Comparison of ENCODE assay signal across 9 cellular contexts in genomic region chr1:228416217-228416971, GRCh38. TPM values are rescaled to one million over a fixed set of nuclear protein-coding genes. Genes with fewer than 3 reads are reported as not detected.
DNase-seq lines count a peak whose midpoint lies in the region; ATAC-seq and TF ChIP-seq lines count a peak whose summit lies in the region.
"Had no signal": no experiment of that assay in that cellular context is flagged by ENCODE, and none has a peak within 500 bp of the region (broad histone marks: within the 10 kb centered on the region; RNA-seq: fewer than 3 reads in every experiment).

Gene TRIM17 (minus strand): TSS chr1:228416861. CDS start chr1:228415072, 1,789 bp downstream.

- H3K27me3 ChIP-seq in PC-9 (ENCODE audit: insufficient read depth, low read depth) (no peaks in the 10 kb centered on the region), body of pancreas (peaks cover 0 to 12% of the 10 kb centered on the region in 2 donors)

- no peaks in the 10 kb centered on the region for H3K9me2 ChIP-seq in PC-9 (ENCODE audit: insufficient read depth)

- peak within 1 kb of the TSS; percentile 86 for H3K4me2 ChIP-seq in PC-9
- H3K4me2 ChIP-seq: KMS-11 had no signal

- H3F3A ChIP-seq in PC-9 (ENCODE audit: insufficient read depth, low read depth), result peaks cover 38% of the 10 kb centered on the region

- H3K9me3 ChIP-seq in PC-9 (ENCODE audit: insufficient read depth, low read depth) (no peaks in the 10 kb centered on the region), body of pancreas (no peaks in the 10 kb centered on the region)

- peak within 1 kb of the TSS; percentile 73 for H2AFZ ChIP-seq in PC-9

- TF ChIP-seq CTCF in PC-9 (conservative IDR thresholded peaks at IDR 0.05), result peak; percentile 63
- peak; percentile 6 to 48 (median 38) for TF ChIP-seq CTCF in body of pancreas (IDR thresholded peaks at IDR 0.05)

- no TSS peak for BruUV-seq in PC-9 (replicated peaks; lab: Mats Ljungman, UMichigan)

- no peak for TF ChIP-seq POLR2A in body of pancreas (IDR thresholded peaks at IDR 0.05)

- peak; percentile 57 for ATAC-seq in body of pancreas
- ATAC-seq in GM21528 (IDR thresholded peaks at IDR 0.05; ENCODE audit: low FRiP score, unreplicated experiment), result no peak

- H3K27ac ChIP-seq in PC-9 (peak within 1 kb of the TSS; percentile 93), body of pancreas (no peak within 1 kb of the TSS)
- H3K27ac ChIP-seq: KMS-11 had no signal

- peak; percentile 52 for DNase-seq in GM03348 (ENCODE audit: low spot score)
- peak in 1 of 2 experiments; percentile 79 for DNase-seq in PC-9
- peak in 3 of 4 donors; percentile 41 to 59 (median 54) for DNase-seq in body of pancreas
- peak; percentile 83 for DNase-seq in iPS-NIHi7 (ENCODE audit: extremely low spot score)
- peak; percentile 52 for DNase-seq in stimulated activated CD4-positive, alpha-beta T cell treated with anti-CD3 and anti-CD28 coated beads, Interleukin-4, amount 100 ng/mL, for 1 hour
- no peak for DNase-seq in SIG-M5 treated with dmso at 0.1 percent for 504 hours (lab: John Stamatoyannopoulos, UW; ENCODE audit: unreplicated experiment)
- no peak for DNase-seq in NCI-H128 (lab: John Stamatoyannopoulos, UW; ENCODE audit: unreplicated experiment)

- WGBS in body of pancreas, 2 donors, result 1 to 2% methylated on average over 27 to 52 of the region's 59 CpGs

- H3K4me3 ChIP-seq in PC-9 (peak within 1 kb of the TSS; percentile 64), body of pancreas (no peak within 1 kb of the TSS)

- H4K20me1 ChIP-seq in PC-9 (ENCODE audit: insufficient read depth), result no peaks in the 10 kb centered on the region

- H3K4me1 ChIP-seq in PC-9 (replicated peaks; ENCODE audit: insufficient read depth) (peaks cover 68% of the 10 kb centered on the region), body of pancreas (peaks cover 24% of the 10 kb centered on the region)

- POLR2A ChIA-PET in PC-9 (lab: Charles Lee; ENCODE audit: unreplicated experiment), result no interaction called here

- CTCF ChIA-PET in PC-9 (lab: Charles Lee), result no interaction called here

- intact Hi-C loops in PC-9 (cut with micrococcal nuclease; ENCODE audit: unreplicated experiment), result loop anchor here (1.0 to 10.0 kb wide), 2 partner anchors 9 to 808 kb away; no protein-coding TSS in a partner anchor
- intact Hi-C loops in body of pancreas (cut with DNase I), result no loop called here

- peaks cover 16% of the 10 kb centered on the region; the same call in 1 of the 2 replicates for H3K79me2 ChIP-seq in PC-9 (ENCODE audit: low read depth)

- H3K36me3 ChIP-seq in PC-9 (ENCODE audit: low read depth) (no peaks in the 10 kb centered on the region), body of pancreas (replicated peaks in 1 of 2; ENCODE audit: insufficient read depth in 1 of 2, low read depth in 2 of 2) (no peaks in the 10 kb centered on the region)

RNA-seq across cellular contexts. Expression of gene TRIM17, which starts in this region (rescaled TPM):
- total RNA-seq in PC-9 (2021) (47.4 and 55.5 TPM in 2 replicates), body of pancreas (1 to 10 TPM in 1 of 2 donors, not detected in 1; 1.0 TPM)

Comparison
In these comparisons a context has a peak if more than half of its experiments do, and no peak if none do; other contexts are left out.
1. RNA of gene TRIM17 (total RNA-seq): 47.4 to 55.5 TPM in PC-9; 1.0 TPM in body of pancreas; every median in the first group is over 10 times any median in the second.
2. DNase-seq: peak in GM03348 (single experiment), body of pancreas (3 of 4), iPS-NIHi7 (single experiment) and stimulated activated CD4-positive, alpha-beta T cell treated with anti-CD3 and anti-CD28 coated beads, Interleukin-4, amount 100 ng/mL, for 1 hour (single experiment); none in SIG-M5 treated with dmso at 0.1 percent for 504 hours (single experiment) and NCI-H128 (single experiment).